8 cellular contexts compared by ENCODE assay signal in genomic region chr5:163408311-163408923, GRCh38. TPM values are rescaled to one million over a fixed set of nuclear protein-coding genes. Genes with fewer than 3 reads are reported as not detected.
A peak's percentile ranks its signal among the peaks of the same experiment; 100 is the strongest.
DNase-seq lines count a peak whose midpoint lies in the region; ATAC-seq and TF ChIP-seq lines count a peak whose summit lies in the region.

No MANE protein-coding gene starts in this region.

- CTCF ChIA-PET in activated B cell treated with CpG ODN at 0.5 μM for 24 hours (lab: Charles Lee), result interaction anchor here (0.6 to 2.8 kb wide), 16 partner anchors 8 to 1866 kb away, joined by 3 to 12 read pairs (median 4); no protein-coding TSS in a partner anchor

- H3K4me1 Mint-ChIP-seq in activated B cell treated with CpG ODN at 0.5 μM for 24 hours, result peaks cover 3% of the 10 kb centered on the region
- H3K4me1 Mint-ChIP-seq in central memory CD8-positive, alpha-beta T cell, result no peaks in the 10 kb centered on the region

- H3K9me3 ChIP-seq in left lung, result no peaks in the 10 kb centered on the region

- H3K36me3 ChIP-seq in left lung, result no peaks in the 10 kb centered on the region

- H3K4me3 Mint-ChIP-seq in activated B cell treated with CpG ODN at 0.5 μM for 24 hours, result no peak overlapping the region
- no peak overlapping the region for H3K4me3 Mint-ChIP-seq in central memory CD8-positive, alpha-beta T cell

- peak; percentile 96 for TF ChIP-seq CTCF in activated B cell treated with CpG ODN at 0.5 μM for 24 hours (IDR thresholded peaks at IDR 0.05)
- peak; percentile 85 to 88 for TF ChIP-seq CTCF in left lung (IDR thresholded peaks at IDR 0.05)

- no peak overlapping the region for H3K27ac ChIP-seq in left lung

- H3K27me3 ChIP-seq in left lung, result no peaks in the 10 kb centered on the region

- no peak overlapping the region for H3K4me3 ChIP-seq in left lung

- H3K27me3 Mint-ChIP-seq in activated B cell treated with CpG ODN at 0.5 μM for 24 hours, result peaks cover 9% of the 10 kb centered on the region
- peaks cover 16% of the 10 kb centered on the region for H3K27me3 Mint-ChIP-seq in central memory CD8-positive, alpha-beta T cell

- H3K36me3 Mint-ChIP-seq in activated B cell treated with CpG ODN at 0.5 μM for 24 hours (ENCODE audit: low read depth), result no peaks in the 10 kb centered on the region
- H3K36me3 Mint-ChIP-seq in central memory CD8-positive, alpha-beta T cell (ENCODE audit: insufficient read depth), result no peaks in the 10 kb centered on the region

- no peaks in the 10 kb centered on the region for H3K9me3 Mint-ChIP-seq in activated B cell treated with CpG ODN at 0.5 μM for 24 hours
- H3K9me3 Mint-ChIP-seq in central memory CD8-positive, alpha-beta T cell, result no peaks in the 10 kb centered on the region

- DNase-seq in activated gamma-delta T cell treated with Interleukin-2 at 50 U/mL for 16 hours (peak; percentile 58), activated gamma-delta T cell (lab: John Stamatoyannopoulos, UW) (no peak), NCI-H1694 (lab: John Stamatoyannopoulos, UW) (peak; percentile 56), activated B cell treated with CpG ODN at 0.5 μM for 24 hours (no peak), left lung (peak in 1 of 2 donors; percentile 45)
- DNase-seq in central memory CD8-positive, alpha-beta T cell (ENCODE audit: low spot score in 2 of 2), result peak; percentile 39 to 46
- DNase-seq in stimulated activated CD4-positive, alpha-beta T cell treated with anti-CD3 and anti-CD28 coated beads, Interleukin-4, amount 100 ng/mL, for 4 hours, result peak; percentile 40 to 43

- ATAC-seq in HG02798 (IDR thresholded peaks at IDR 0.05; ENCODE audit: poor library complexity, unreplicated experiment) (peak; percentile 70), activated B cell treated with CpG ODN at 0.5 μM for 24 hours (ENCODE audit: low read depth) (peak; percentile 88), left lung (peak; percentile 97)
- peak; percentile 83 for ATAC-seq in central memory CD8-positive, alpha-beta T cell (replicated peaks; ENCODE audit: extremely low read depth, poor library complexity, severe bottlenecking)

- no peak overlapping the region for H3K27ac Mint-ChIP-seq in activated B cell treated with CpG ODN at 0.5 μM for 24 hours
- no peak overlapping the region for H3K27ac Mint-ChIP-seq in central memory CD8-positive, alpha-beta T cell (ENCODE audit: low read depth)

- peaks cover 0 to 17% of the 10 kb centered on the region in 2 donors for H3K4me1 ChIP-seq in left lung

- intact Hi-C loops in activated B cell treated with CpG ODN at 0.5 μM for 24 hours (cut with micrococcal nuclease), result loop anchor here (1.0 to 5.0 kb wide), 5 partner anchors 56 to 1864 kb away; no protein-coding TSS in a partner anchor
- intact Hi-C loops in left lung (cut with DNase I), result no loop called here

- POLR2A ChIA-PET in activated B cell treated with CpG ODN at 0.5 μM for 24 hours (lab: Charles Lee), result interaction anchor here (1.0 kb wide), 1 partner anchor 29 kb away, joined by 3 read pairs; the partner anchor contains the start of gene CCNG1

RNA-seq across cellular contexts. Expression of gene CCNG1, which starts 29.0 kb away (rescaled TPM):
- 71.2 and 73.0 TPM in 2 replicates for total RNA-seq in activated B cell treated with CpG ODN at 0.5 μM for 24 hours
- total RNA-seq in left lung, result 100 to 1,000 TPM in 1 of 2 donors, 10 to 100 TPM in 1; 76.0 to 132 TPM

RNA-seq across cellular contexts. Expression of gene NUDCD2, which starts 51.5 kb away (rescaled TPM):
- total RNA-seq in activated B cell treated with CpG ODN at 0.5 μM for 24 hours (23.5 and 28.1 TPM in 2 replicates), left lung (10 to 100 TPM; 17.9 to 24.8 TPM)

RNA-seq across cellular contexts. Expression of gene HMMR, which starts 52.0 kb away (rescaled TPM):
- total RNA-seq in activated B cell treated with CpG ODN at 0.5 μM for 24 hours (2.8 and 3.3 TPM in 2 replicates), left lung (1 to 10 TPM; 3.6 to 8.8 TPM)

Comparison
In these comparisons a context has a peak if more than half of its experiments do, and no peak if none do; other contexts are left out.
1. DNase-seq: peak in activated gamma-delta T cell treated with Interleukin-2 at 50 U/mL for 16 hours (single experiment), NCI-H1694 (single experiment), central memory CD8-positive, alpha-beta T cell (2 of 2) and stimulated activated CD4-positive, alpha-beta T cell treated with anti-CD3 and anti-CD28 coated beads, Interleukin-4, amount 100 ng/mL, for 4 hours (2 of 2); none in activated gamma-delta T cell (single experiment) and activated B cell treated with CpG ODN at 0.5 μM for 24 hours (single experiment).
2. Peak in every context shown above with its lines, with median percentiles within 50 percentile points of each other: ATAC-seq.